Comparison of ENCODE assay signal across 13 cellular contexts in the genomic region with DNA sequence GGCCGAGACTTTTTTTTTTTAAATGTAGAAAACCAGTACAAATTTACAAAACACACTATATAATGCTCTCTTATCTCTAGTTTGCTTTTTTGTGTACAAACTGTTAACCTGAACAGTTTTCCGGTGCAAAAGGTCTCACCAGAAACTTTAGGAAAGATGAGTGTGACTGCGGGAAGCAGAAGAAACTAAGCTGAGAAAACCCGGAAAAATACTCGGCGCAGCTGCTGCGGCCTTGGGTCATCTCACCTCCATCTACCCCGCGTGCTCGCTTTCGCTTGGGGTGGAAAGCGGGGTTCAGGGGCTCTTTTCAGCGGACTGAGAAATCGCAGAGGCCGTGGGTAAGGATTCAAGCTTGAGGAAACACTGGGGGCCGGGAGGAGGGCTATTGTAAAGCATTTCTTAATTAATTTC. TPM values are rescaled to one million over a fixed set of nuclear protein-coding genes. Genes with fewer than 3 reads are reported as not detected.
DNase-seq lines count a peak whose midpoint lies in the region; ATAC-seq and TF ChIP-seq lines count a peak whose summit lies in the region.
"Had no signal": no experiment of that assay in that cellular context is flagged by ENCODE, and none has a peak within 500 bp of the region (broad histone marks: within the 10 kb centered on the region; RNA-seq: fewer than 3 reads in every experiment).

No MANE protein-coding gene starts in this region.

- POLR2A ChIA-PET in AG04449 (lab: Yijun Ruan, JAX) = no interaction called here

- TF ChIP-seq CTCF in AG04449 (IDR thresholded peaks at IDR 0.05; ENCODE audit: insufficient read depth, low read length, missing control alignments) = no peak
- TF ChIP-seq CTCF in fibroblast of mammary gland (conservative IDR thresholded peaks at IDR 0.05; ENCODE audit: control insufficient read depth, insufficient read depth, low read depth, low read length) = no peak

- CTCF ChIA-PET in AG04449 (lab: Yijun Ruan, JAX) = interaction anchor here (0.8 to 1.5 kb wide), 2 partner anchors 17 to 408 kb away, joined by 3 read pairs; no protein-coding TSS in a partner anchor

- H3K9me3 ChIP-seq in HUES64 (ENCODE audit: insufficient read depth, low read depth, low read length) (no peaks in the 10 kb centered on the region), mucosa of stomach (ENCODE audit: control insufficient read depth, low read length) (no peaks in the 10 kb centered on the region)
- H3K9me3 ChIP-seq: SK-N-SH had no signal

- H3K27me3 ChIP-seq in HUES64 (ENCODE audit: insufficient read depth, low read length) (peaks cover 13% of the 10 kb centered on the region), mucosa of stomach (ENCODE audit: control insufficient read depth, insufficient read depth, low read length) (peaks cover 56% of the 10 kb centered on the region)

- H3K4me1 ChIP-seq in HUES64 (ENCODE audit: insufficient read depth, low read length) (peaks cover 44% of the 10 kb centered on the region), mucosa of stomach (ENCODE audit: control insufficient read depth, insufficient read depth, low read length) (no peaks in the 10 kb centered on the region)

- no peak for DNase-seq in AG04449 (ENCODE audit: low read depth, low spot score)
- DNase-seq in fibroblast of mammary gland (ENCODE audit: low read depth) = no peak
- DNase-seq in GM19240 (ENCODE audit: insufficient read length, low spot score) = no peak
- no peak for DNase-seq in AG20443 (ENCODE audit: low spot score)
- DNase-seq in activated CD4-positive, CD25-positive, alpha-beta regulatory T cell treated with anti-CD3 and anti-CD28 coated beads, Interleukin-2, amount 50 U/mL, for 72 hours = no peak
- DNase-seq: activated CD4-positive, alpha-beta T cell treated with anti-CD3 and anti-CD28 coated beads, Interleukin-2, amount 50 U/mL, for 48 hours; stimulated activated CD4-positive, alpha-beta T cell treated with anti-CD3 and anti-CD28 coated beads, Interleukin-4, amount 100 ng/mL, for 1 hour had no signal

- H3K36me3 ChIP-seq in HUES64 (ENCODE audit: insufficient read depth, low read length) = no peaks in the 10 kb centered on the region; the same call in 1 of the 2 replicates
- H3K36me3 ChIP-seq in mucosa of stomach (ENCODE audit: control insufficient read depth, insufficient read depth, low read length) = no peaks in the 10 kb centered on the region

- H3K27ac ChIP-seq in HUES64 (ENCODE audit: low read depth, low read length) = peak overlapping the region; percentile 100

- H3K4me3 ChIP-seq in AG04449 (ENCODE audit: low read depth, low read length) = peak overlapping the region; percentile 76
- H3K4me3 ChIP-seq in HUES64 (ENCODE audit: low read length) = peak overlapping the region; percentile 95
- H3K4me3 ChIP-seq in fibroblast of mammary gland (ENCODE audit: control insufficient read depth, low read depth, low read length) = peak overlapping the region; percentile 81
- no peak overlapping the region for H3K4me3 ChIP-seq in mucosa of stomach (ENCODE audit: low read length)

- H3K9ac ChIP-seq in HUES64 (ENCODE audit: low read depth, low read length) (peak overlapping the region; percentile 93), mucosa of stomach (ENCODE audit: low read length) (peak overlapping the region; percentile 62)
- H3K9ac ChIP-seq: SK-N-SH had no signal

- 2% methylated on average over 15 of the region's 16 CpGs for WGBS in HUES64

- ATAC-seq in HG03159 (IDR thresholded peaks at IDR 0.05; ENCODE audit: unreplicated experiment) = no peak

RNA-seq across cellular contexts. Expression of a gene that starts 1.8 kb away (rescaled TPM):
- polyA plus RNA-seq in HUES64 (2013, experiment 1 of 2) = 62.6 TPM
- 75.5 TPM for polyA plus RNA-seq in HUES64 (2013, experiment 2 of 2)
- polyA plus RNA-seq: CD14-positive monocyte, endothelial cell of umbilical vein had no signal
